ENCODE assay signal across 9 cellular contexts in genomic region chr17:45223541-45224528, GRCh38. TPM values are rescaled to one million over a fixed set of nuclear protein-coding genes. Genes with fewer than 3 reads are reported as not detected.
A peak's percentile ranks its signal among the peaks of the same experiment; 100 is the strongest.
DNase-seq lines count a peak whose midpoint lies in the region; ATAC-seq and TF ChIP-seq lines count a peak whose summit lies in the region.
"Had no signal": no experiment of that assay in that cellular context is flagged by ENCODE, and none has a peak within 500 bp of the region (broad histone marks: within the 10 kb centered on the region; RNA-seq: fewer than 3 reads in every experiment).

No MANE protein-coding gene starts in this region.

- H3K4me3 ChIP-seq in colonic mucosa (peak overlapping the region; percentile 42), skin epidermis (peak overlapping the region; percentile 35 to 64 (median 46))

- POLR2A ChIA-PET in RWPE1 (lab: Yijun Ruan, JAX; ENCODE audit: low non-redundant PET): no interaction called here

- TF ChIP-seq CTCF in GM10266 (IDR thresholded peaks at IDR 0.05; ENCODE audit: control insufficient read depth, insufficient read depth, low read depth, missing control alignments) (no peak), RWPE1 (conservative IDR thresholded peaks at IDR 0.05; ENCODE audit: low read depth) (no peak), colonic mucosa (IDR thresholded peaks at IDR 0.05) (no peak)

- intact Hi-C loops in colonic mucosa (cut with DNase I): no loop called here

- peak overlapping the region; percentile 76 for H3K9ac ChIP-seq in colonic mucosa (ENCODE audit: low read depth in 2 of 2, low read length in 2 of 2)

- DNase-seq in GM10266 (ENCODE audit: extremely low spot score) (peak; percentile 66), RWPE1 (ENCODE audit: low spot score) (no peak), colonic mucosa (peak; percentile 21), NCI-H510A (lab: John Stamatoyannopoulos, UW) (no peak), NCI-H2107 (lab: John Stamatoyannopoulos, UW) (no peak), RKO (ENCODE audit: low spot score) (no peak)

- H3K27ac ChIP-seq in RWPE1 (peak overlapping the region; percentile 94), colonic mucosa (peak overlapping the region; percentile 84), skin epidermis (peak overlapping the region in 20 of 21 experiments; percentile 63 to 98 (median 88))

- no peaks in the 10 kb centered on the region for H3K9me3 ChIP-seq in colonic mucosa

- peaks cover 9% of the 10 kb centered on the region for H3K4me1 ChIP-seq in colonic mucosa

- CTCF ChIA-PET in RWPE1 (lab: Yijun Ruan, JAX): interaction anchor here (0.6 kb wide), 2 partner anchors 53 to 179 kb away, joined by 3 to 4 read pairs; no protein-coding TSS in a partner anchor

- H3K36me3 ChIP-seq in colonic mucosa: no peaks in the 10 kb centered on the region

- H3K27me3 ChIP-seq in colonic mucosa: peaks cover 18% of the 10 kb centered on the region

- no peak for ATAC-seq in HG03342 (IDR thresholded peaks at IDR 0.05; ENCODE audit: unreplicated experiment)

RNA-seq across cellular contexts. Expression of gene FMNL1, which starts 2.1 kb away (rescaled TPM):
- 1 to 10 TPM; 6.8 to 8.4 TPM for total RNA-seq in colonic mucosa

RNA-seq across cellular contexts. Expression of gene SPATA32, which starts 38.1 kb away (rescaled TPM):
- total RNA-seq in colonic mucosa: not detected
- total RNA-seq: dermis microvascular lymphatic vessel endothelial cell had no signal

Comparison
In these comparisons a context has a peak if more than half of its experiments do, and no peak if none do; other contexts are left out.
1. DNase-seq: peak in GM10266 (single experiment) and colonic mucosa (single experiment); none in RWPE1 (single experiment), NCI-H510A (single experiment), NCI-H2107 (single experiment) and RKO (single experiment).
2. Peak in every context shown above with its lines, with median percentiles within 50 percentile points of each other: H3K27ac ChIP-seq.